8 cellular contexts compared by ENCODE assay signal in genomic region chr4:37825943-37826281, GRCh38. TPM values are rescaled to one million over a fixed set of nuclear protein-coding genes. Genes with fewer than 3 reads are reported as not detected.
DNase-seq lines count a peak whose midpoint lies in the region; ATAC-seq and TF ChIP-seq lines count a peak whose summit lies in the region.

No MANE protein-coding gene starts in this region.

- no peaks in the 10 kb centered on the region for H3K27me3 Mint-ChIP-seq in activated CD8-positive, alpha-beta T cell treated with anti-CD3 and anti-CD28 coated beads for 36 hours
- H3K27me3 Mint-ChIP-seq in progenitor cell of endocrine pancreas = peaks cover 3% of the 10 kb centered on the region

- H3K27me3 ChIP-seq in HUES6 (ENCODE audit: control insufficient read depth, insufficient read depth, low read length) = peaks cover 17% of the 10 kb centered on the region

- intact Hi-C loops in activated CD8-positive, alpha-beta T cell treated with anti-CD3 and anti-CD28 coated beads for 36 hours (cut with micrococcal nuclease) = loop anchor here (2.0 to 10.0 kb wide), 2 partner anchors 65 to 149 kb away; partner anchors contain the start of gene TBC1D1

- POLR2A ChIA-PET in activated CD8-positive, alpha-beta T cell treated with anti-CD3 and anti-CD28 coated beads for 36 hours (lab: Charles Lee) = interaction anchor here (0.6 to 2.5 kb wide), 11 partner anchors 9 to 335 kb away, joined by 3 to 8 read pairs (median 3); no protein-coding TSS in a partner anchor

- H3K27ac ChIP-seq in HUES6 (ENCODE audit: low read depth, low read length) = no peak overlapping the region

- ATAC-seq in GM21360 (IDR thresholded peaks at IDR 0.05; ENCODE audit: unreplicated experiment) = peak; percentile 10
- ATAC-seq in activated CD8-positive, alpha-beta T cell treated with anti-CD3 and anti-CD28 coated beads for 36 hours = peak; percentile 7

- H3K9me3 Mint-ChIP-seq in activated CD8-positive, alpha-beta T cell treated with anti-CD3 and anti-CD28 coated beads for 36 hours = no peaks in the 10 kb centered on the region
- no peaks in the 10 kb centered on the region for H3K9me3 Mint-ChIP-seq in progenitor cell of endocrine pancreas (ENCODE audit: low read depth)

- H3K36me3 ChIP-seq in HUES6 (ENCODE audit: control insufficient read depth, insufficient read depth, low read length) = peaks cover 10% of the 10 kb centered on the region

- no peak for TF ChIP-seq CTCF in activated CD8-positive, alpha-beta T cell treated with anti-CD3 and anti-CD28 coated beads for 36 hours (IDR thresholded peaks at IDR 0.05)
- TF ChIP-seq CTCF in progenitor cell of endocrine pancreas (IDR thresholded peaks at IDR 0.05; ENCODE audit: unreplicated experiment) = no peak

- CTCF ChIA-PET in activated CD8-positive, alpha-beta T cell treated with anti-CD3 and anti-CD28 coated beads for 36 hours (lab: Charles Lee) = interaction anchor here (1.0 to 1.7 kb wide), 4 partner anchors 10 to 208 kb away, joined by 3 to 4 read pairs (median 4); no protein-coding TSS in a partner anchor

- H3K27ac Mint-ChIP-seq in activated CD8-positive, alpha-beta T cell treated with anti-CD3 and anti-CD28 coated beads for 36 hours = peak overlapping the region; percentile 90
- peak overlapping the region; percentile 89 for H3K27ac Mint-ChIP-seq in progenitor cell of endocrine pancreas

- H3K9me3 ChIP-seq in HUES6 (ENCODE audit: control insufficient read depth, insufficient read depth, low read depth, low read length) = no peaks in the 10 kb centered on the region

- peak overlapping the region; percentile 97 for H3K4me3 Mint-ChIP-seq in activated CD8-positive, alpha-beta T cell treated with anti-CD3 and anti-CD28 coated beads for 36 hours
- H3K4me3 Mint-ChIP-seq in progenitor cell of endocrine pancreas (ENCODE audit: low read depth) = peak overlapping the region; percentile 90

- H3K4me3 ChIP-seq in HUES6 (ENCODE audit: low read depth, low read length) = peak overlapping the region; percentile 82

- DNase-seq in CD1c-positive myeloid dendritic cell (ENCODE audit: extremely low spot score) (peak; percentile 58), globus pallidus (ENCODE audit: low spot score) (peak; percentile 45), progenitor cell of endocrine pancreas (ENCODE audit: low spot score, unreplicated experiment) (no peak), activated gamma-delta T cell (lab: John Stamatoyannopoulos, UW) (no peak)
- no peak for DNase-seq in activated CD8-positive, alpha-beta T cell treated with anti-CD3 and anti-CD28 coated beads for 36 hours
- no peak for DNase-seq in effector CD8-positive, alpha-beta T cell (lab: John Stamatoyannopoulos, UW)

- peaks cover 15% of the 10 kb centered on the region for H3K4me1 ChIP-seq in HUES6 (ENCODE audit: control insufficient read depth, insufficient read depth, low read length)

- H3K4me1 Mint-ChIP-seq in activated CD8-positive, alpha-beta T cell treated with anti-CD3 and anti-CD28 coated beads for 36 hours (ENCODE audit: low read depth) = peaks cover 27% of the 10 kb centered on the region
- peaks cover 17% of the 10 kb centered on the region for H3K4me1 Mint-ChIP-seq in progenitor cell of endocrine pancreas (ENCODE audit: low read depth)

- H3K9ac ChIP-seq in HUES6 (ENCODE audit: low read length) = peak overlapping the region; percentile 75

- H3K36me3 Mint-ChIP-seq in activated CD8-positive, alpha-beta T cell treated with anti-CD3 and anti-CD28 coated beads for 36 hours (ENCODE audit: low read depth) = peaks cover 15% of the 10 kb centered on the region
- H3K36me3 Mint-ChIP-seq in progenitor cell of endocrine pancreas (ENCODE audit: insufficient read depth) = peaks cover 9% of the 10 kb centered on the region

RNA-seq across cellular contexts. Expression of gene PGM2, which starts 0.6 kb away (rescaled TPM):
- 10 to 100 TPM; 63.0 to 67.6 TPM for total RNA-seq in activated CD8-positive, alpha-beta T cell treated with anti-CD3 and anti-CD28 coated beads for 36 hours
- total RNA-seq in progenitor cell of endocrine pancreas = 25.9 and 31.9 TPM in 2 replicates

Comparison
In these comparisons a context has a peak if more than half of its experiments do, and no peak if none do; other contexts are left out.
1. DNase-seq: peak in CD1c-positive myeloid dendritic cell (single experiment) and globus pallidus (single experiment); none in activated CD8-positive, alpha-beta T cell treated with anti-CD3 and anti-CD28 coated beads for 36 hours (single experiment), progenitor cell of endocrine pancreas (single experiment), effector CD8-positive, alpha-beta T cell (single experiment) and activated gamma-delta T cell (single experiment).